In genomic region chr5:115816226-115817042, GRCh38 we compare ENCODE assay signal across 1 cellular context.
TF ChIP-seq lines count a peak whose summit lies in the region.

Gene CDO1, minus strand, starts transcription at chr5:115816659. Its CDS starts 262 bp downstream, at chr5:115816397.

TF ChIP-seq in HepG2, 621 proteins besides CTCF, POLR2A, EP300 and RAD21 (continued from another document and continues in another):
- TF ChIP-seq, protein P1, sequence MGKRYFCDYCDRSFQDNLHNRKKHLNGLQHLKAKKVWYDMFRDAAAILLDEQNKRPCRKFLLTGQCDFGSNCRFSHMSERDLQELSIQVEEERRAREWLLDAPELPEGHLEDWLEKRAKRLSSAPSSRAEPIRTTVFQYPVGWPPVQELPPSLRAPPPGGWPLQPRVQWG (CRISPR knock-in tag; IDR thresholded peaks at IDR 0.05; ENCODE audit: borderline replicate concordance, low read depth) = no peak
- TF ChIP-seq RAD51 (IDR thresholded peaks at IDR 0.05; ENCODE audit: borderline replicate concordance) = no peak
- no peak for TF ChIP-seq ZNF260 (CRISPR knock-in tag; IDR thresholded peaks at IDR 0.05; ENCODE audit: borderline replicate concordance, low read depth)
- TF ChIP-seq MXD1 (CRISPR knock-in tag; IDR thresholded peaks at IDR 0.05) = peak; percentile 23; the same call in 1 of the 2 replicates
- TF ChIP-seq HNF1B (CRISPR knock-in tag; IDR thresholded peaks at IDR 0.05) = 0 out of 2 replicates have a peak, but pooled peaks have one; percentile 21
- TF ChIP-seq PITX1 (CRISPR knock-in tag; IDR thresholded peaks at IDR 0.05) = no peak
- TF ChIP-seq FOXK1 (CRISPR knock-in tag; IDR thresholded peaks at IDR 0.05; ENCODE audit: borderline replicate concordance, low read depth) = no peak
- TF ChIP-seq ZBTB49 (CRISPR knock-in tag; IDR thresholded peaks at IDR 0.05; ENCODE audit: borderline replicate concordance) = no peak
- no peak for TF ChIP-seq GZF1 (CRISPR knock-in tag; IDR thresholded peaks at IDR 0.05)
- no peak for TF ChIP-seq ZIK1 (CRISPR knock-in tag; IDR thresholded peaks at IDR 0.05; ENCODE audit: borderline replicate concordance, low read depth)
- no peak for TF ChIP-seq PCBP1 (IDR thresholded peaks at IDR 0.05; ENCODE audit: borderline replicate concordance, low read depth, low read length)
- no peak for TF ChIP-seq ZBTB33 (CRISPR knock-in tag; IDR thresholded peaks at IDR 0.05)
- no peak for TF ChIP-seq ZKSCAN1 (IDR thresholded peaks at IDR 0.05; ENCODE audit: low read length)
- no peak for TF ChIP-seq AKAP8 (CRISPR knock-in tag; IDR thresholded peaks at IDR 0.05)
- TF ChIP-seq, protein P2, sequence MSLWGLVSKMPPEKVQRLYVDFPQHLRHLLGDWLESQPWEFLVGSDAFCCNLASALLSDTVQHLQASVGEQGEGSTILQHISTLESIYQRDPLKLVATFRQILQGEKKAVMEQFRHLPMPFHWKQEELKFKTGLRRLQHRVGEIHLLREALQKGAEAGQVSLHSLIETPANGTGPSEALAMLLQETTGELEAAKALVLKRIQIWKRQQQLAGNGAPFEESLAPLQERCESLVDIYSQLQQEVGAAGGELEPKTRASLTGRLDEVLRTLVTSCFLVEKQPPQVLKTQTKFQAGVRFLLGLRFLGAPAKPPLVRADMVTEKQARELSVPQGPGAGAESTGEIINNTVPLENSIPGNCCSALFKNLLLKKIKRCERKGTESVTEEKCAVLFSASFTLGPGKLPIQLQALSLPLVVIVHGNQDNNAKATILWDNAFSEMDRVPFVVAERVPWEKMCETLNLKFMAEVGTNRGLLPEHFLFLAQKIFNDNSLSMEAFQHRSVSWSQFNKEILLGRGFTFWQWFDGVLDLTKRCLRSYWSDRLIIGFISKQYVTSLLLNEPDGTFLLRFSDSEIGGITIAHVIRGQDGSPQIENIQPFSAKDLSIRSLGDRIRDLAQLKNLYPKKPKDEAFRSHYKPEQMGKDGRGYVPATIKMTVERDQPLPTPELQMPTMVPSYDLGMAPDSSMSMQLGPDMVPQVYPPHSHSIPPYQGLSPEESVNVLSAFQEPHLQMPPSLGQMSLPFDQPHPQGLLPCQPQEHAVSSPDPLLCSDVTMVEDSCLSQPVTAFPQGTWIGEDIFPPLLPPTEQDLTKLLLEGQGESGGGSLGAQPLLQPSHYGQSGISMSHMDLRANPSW (CRISPR knock-in tag; IDR thresholded peaks at IDR 0.05; ENCODE audit: borderline replicate concordance) = no peak
- no peak for TF ChIP-seq ETS1 (CRISPR knock-in tag; IDR thresholded peaks at IDR 0.05)
- TF ChIP-seq NR2F2 (IDR thresholded peaks at IDR 0.05; ENCODE audit: borderline replicate concordance, low read depth) = no peak
- TF ChIP-seq AHDC1 (CRISPR knock-in tag; IDR thresholded peaks at IDR 0.05; ENCODE audit: borderline replicate concordance) = 0 out of 2 replicates have a peak, but pooled peaks have one; percentile 27
- no peak for TF ChIP-seq ZNF740 (CRISPR knock-in tag; IDR thresholded peaks at IDR 0.05)
- TF ChIP-seq HBP1 (CRISPR knock-in tag; IDR thresholded peaks at IDR 0.05; ENCODE audit: low read depth) = no peak
- no peak for TF ChIP-seq NFE2L2 (IDR thresholded peaks at IDR 0.05; ENCODE audit: low read length)
- no peak for TF ChIP-seq MNT (IDR thresholded peaks at IDR 0.05)
- TF ChIP-seq SMAD3 (CRISPR knock-in tag; IDR thresholded peaks at IDR 0.05) = no peak
- TF ChIP-seq ZFP82 (CRISPR knock-in tag; IDR thresholded peaks at IDR 0.05; ENCODE audit: borderline replicate concordance) = no peak
- TF ChIP-seq HOXA3 (CRISPR knock-in tag; IDR thresholded peaks at IDR 0.05) = no peak
- TF ChIP-seq CEBPB (IDR thresholded peaks at IDR 0.05; ENCODE audit: borderline replicate concordance, low read depth, low read length) = no peak
- no peak for TF ChIP-seq TIGD3 (CRISPR knock-in tag; IDR thresholded peaks at IDR 0.05; ENCODE audit: borderline replicate concordance)
